ENCODE assay signal across 15 cellular contexts in the genomic region with DNA sequence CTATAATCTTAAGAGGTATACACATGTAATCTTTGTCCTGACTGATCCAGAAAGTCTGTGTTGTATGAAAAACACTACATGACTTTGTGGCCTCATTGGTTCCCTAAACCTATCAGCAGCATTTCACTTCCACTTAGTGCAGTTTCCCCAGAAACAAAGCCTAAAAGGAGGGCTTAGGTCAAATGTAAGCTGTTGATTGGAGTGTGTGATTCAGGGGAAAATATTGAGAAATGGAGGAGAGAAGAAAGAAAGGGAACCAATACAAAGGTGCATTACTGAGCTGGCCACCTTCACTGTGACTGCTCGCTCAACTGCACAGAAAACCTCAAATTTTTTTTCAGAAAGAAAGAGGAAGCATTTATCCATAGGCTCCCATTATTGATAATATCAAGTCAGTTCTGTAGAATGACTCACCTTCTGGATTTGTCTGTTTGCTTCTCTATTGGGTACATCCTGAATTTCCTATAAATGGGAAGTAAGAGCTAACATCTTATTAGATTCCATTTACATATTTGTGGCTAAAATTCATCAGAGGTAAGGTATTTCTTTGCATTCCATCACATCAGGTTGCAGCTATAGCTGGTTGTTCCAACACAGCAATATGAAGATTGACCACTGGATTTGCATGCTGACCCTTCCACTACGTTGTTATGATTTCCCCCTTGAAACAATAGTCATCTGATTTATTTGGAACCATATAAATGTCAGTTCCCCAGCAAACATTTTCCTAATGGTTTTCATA. TPM values are rescaled to one million over a fixed set of nuclear protein-coding genes. Genes with fewer than 3 reads are reported as not detected.
DNase-seq lines count a peak whose midpoint lies in the region; ATAC-seq and TF ChIP-seq lines count a peak whose summit lies in the region.
"Had no signal": no experiment of that assay in that cellular context is flagged by ENCODE, and none has a peak within 500 bp of the region (broad histone marks: within the 10 kb centered on the region; RNA-seq: fewer than 3 reads in every experiment).

No MANE protein-coding gene starts in this region.

- POLR2A ChIA-PET in HEK293T (lab: Yijun Ruan, JAX): no interaction called here

- TF ChIP-seq EP300 in Ishikawa (IDR thresholded peaks at IDR 0.05; ENCODE audit: borderline replicate concordance): no peak

- no peaks in the 10 kb centered on the region for H3K27me3 ChIP-seq in kidney epithelial cell (ENCODE audit: control insufficient read depth, insufficient read depth, low read length)

- H3K4me3 ChIP-seq in kidney epithelial cell (ENCODE audit: low read depth, low read length): no peak overlapping the region

- CTCF ChIA-PET in HEK293T (lab: Yijun Ruan, JAX): no interaction called here

- no peaks in the 10 kb centered on the region for H3K36me3 ChIP-seq in kidney epithelial cell (ENCODE audit: control insufficient read depth, insufficient read depth, low read length)

- ATAC-seq in SK-N-SH treated with all-trans-retinoic acid at 6 μM for 48 hours: peak; percentile 89
- ATAC-seq: activated naive CD4-positive, alpha-beta T cell treated with anti-CD3 and anti-CD28 coated beads, Interleukin-2, amount 50 U/mL, for 72 hours had no signal

- peak; percentile 9 for DNase-seq in GM13977 (ENCODE audit: low spot score)
- DNase-seq in kidney epithelial cell (ENCODE audit: low read depth): peak; percentile 25
- no peak for DNase-seq in DMS114 treated with DMSO at 0.1 percent for 48 hours (lab: John Stamatoyannopoulos, UW; ENCODE audit: unreplicated experiment)
- DNase-seq in NCI-H524 (lab: John Stamatoyannopoulos, UW): no peak
- no peak for DNase-seq in stimulated activated CD4-positive, alpha-beta T cell treated with anti-CD3 and anti-CD28 coated beads, Interleukin-12 subunit alpha, Interleukin-12 subunit beta, amount 100 ng/mL, for 4 hours
- DNase-seq in HEK293T (ENCODE audit: extremely low spot score): no peak
- DNase-seq: DND-41; NCI-H345; SHP77; stimulated activated CD4-positive, alpha-beta T cell treated with anti-CD3 and anti-CD28 coated beads, Interleukin-2, amount 100 ng/mL, for 24 hours; stimulated activated naive CD4-positive, alpha-beta T cell had no signal

- in situ Hi-C loops in GM13977 (cut with MboI; ENCODE audit: low pct_unique_long_range_greater_than_20kb, low sequenced_read_pairs, unreplicated experiment): no loop called here

- no peak for TF ChIP-seq CTCF in GM13977 (IDR thresholded peaks at IDR 0.05; ENCODE audit: extremely low read depth, insufficient read depth, missing control alignments)
- TF ChIP-seq CTCF in kidney epithelial cell (IDR thresholded peaks at IDR 0.05; ENCODE audit: insufficient read depth, low read length, poor library complexity, severe bottlenecking): no peak

- no peak for TF ChIP-seq RAD21 in Ishikawa (IDR thresholded peaks at IDR 0.05; ENCODE audit: low read depth)

TF ChIP-seq in Ishikawa, 13 proteins besides CTCF, POLR2A, EP300 and RAD21:
- peak; percentile 75 for TF ChIP-seq TEAD4 (IDR thresholded peaks at IDR 0.05)
- TF ChIP-seq, protein P1, sequence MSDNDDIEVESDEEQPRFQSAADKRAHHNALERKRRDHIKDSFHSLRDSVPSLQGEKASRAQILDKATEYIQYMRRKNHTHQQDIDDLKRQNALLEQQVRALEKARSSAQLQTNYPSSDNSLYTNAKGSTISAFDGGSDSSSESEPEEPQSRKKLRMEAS (IDR thresholded peaks at IDR 0.05): no peak

TF ChIP-seq in SK-N-SH treated with all-trans-retinoic acid at 6 μM for 48 hours, 23 proteins besides CTCF, POLR2A, EP300 and RAD21 (continues in another document):
- TF ChIP-seq, protein P2, sequence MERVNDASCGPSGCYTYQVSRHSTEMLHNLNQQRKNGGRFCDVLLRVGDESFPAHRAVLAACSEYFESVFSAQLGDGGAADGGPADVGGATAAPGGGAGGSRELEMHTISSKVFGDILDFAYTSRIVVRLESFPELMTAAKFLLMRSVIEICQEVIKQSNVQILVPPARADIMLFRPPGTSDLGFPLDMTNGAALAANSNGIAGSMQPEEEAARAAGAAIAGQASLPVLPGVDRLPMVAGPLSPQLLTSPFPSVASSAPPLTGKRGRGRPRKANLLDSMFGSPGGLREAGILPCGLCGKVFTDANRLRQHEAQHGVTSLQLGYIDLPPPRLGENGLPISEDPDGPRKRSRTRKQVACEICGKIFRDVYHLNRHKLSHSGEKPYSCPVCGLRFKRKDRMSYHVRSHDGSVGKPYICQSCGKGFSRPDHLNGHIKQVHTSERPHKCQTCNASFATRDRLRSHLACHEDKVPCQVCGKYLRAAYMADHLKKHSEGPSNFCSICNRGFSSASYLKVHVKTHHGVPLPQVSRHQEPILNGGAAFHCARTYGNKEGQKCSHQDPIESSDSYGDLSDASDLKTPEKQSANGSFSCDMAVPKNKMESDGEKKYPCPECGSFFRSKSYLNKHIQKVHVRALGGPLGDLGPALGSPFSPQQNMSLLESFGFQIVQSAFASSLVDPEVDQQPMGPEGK (CRISPR knock-in tag; IDR thresholded peaks at IDR 0.05; ENCODE audit: borderline replicate concordance): no peak
- TF ChIP-seq CSDC2 (CRISPR knock-in tag; IDR thresholded peaks at IDR 0.05) (no peak), GLIS3 (CRISPR knock-in tag; IDR thresholded peaks at IDR 0.05) (no peak)
- TF ChIP-seq, protein P3, sequence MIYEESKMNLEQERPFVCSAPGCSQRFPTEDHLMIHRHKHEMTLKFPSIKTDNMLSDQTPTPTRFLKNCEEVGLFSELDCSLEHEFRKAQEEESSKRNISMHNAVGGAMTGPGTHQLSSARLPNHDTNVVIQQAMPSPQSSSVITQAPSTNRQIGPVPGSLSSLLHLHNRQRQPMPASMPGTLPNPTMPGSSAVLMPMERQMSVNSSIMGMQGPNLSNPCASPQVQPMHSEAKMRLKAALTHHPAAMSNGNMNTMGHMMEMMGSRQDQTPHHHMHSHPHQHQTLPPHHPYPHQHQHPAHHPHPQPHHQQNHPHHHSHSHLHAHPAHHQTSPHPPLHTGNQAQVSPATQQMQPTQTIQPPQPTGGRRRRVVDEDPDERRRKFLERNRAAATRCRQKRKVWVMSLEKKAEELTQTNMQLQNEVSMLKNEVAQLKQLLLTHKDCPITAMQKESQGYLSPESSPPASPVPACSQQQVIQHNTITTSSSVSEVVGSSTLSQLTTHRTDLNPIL (CRISPR knock-in tag; IDR thresholded peaks at IDR 0.05; ENCODE audit: low read depth): no peak

TF ChIP-seq in HEK293T, 16 proteins besides CTCF, POLR2A, EP300 and RAD21:
- TF ChIP-seq SUZ12 (IDR thresholded peaks at IDR 0.05): no peak
- TF ChIP-seq FOXM1 (IDR thresholded peaks at IDR 0.05; ENCODE audit: borderline replicate concordance): no peak
- TF ChIP-seq BHLHE40 (IDR thresholded peaks at IDR 0.05; ENCODE audit: borderline replicate concordance): no peak
- no peak for TF ChIP-seq LEF1 (IDR thresholded peaks at IDR 0.05; ENCODE audit: borderline replicate concordance)
- TF ChIP-seq, protein P4, sequence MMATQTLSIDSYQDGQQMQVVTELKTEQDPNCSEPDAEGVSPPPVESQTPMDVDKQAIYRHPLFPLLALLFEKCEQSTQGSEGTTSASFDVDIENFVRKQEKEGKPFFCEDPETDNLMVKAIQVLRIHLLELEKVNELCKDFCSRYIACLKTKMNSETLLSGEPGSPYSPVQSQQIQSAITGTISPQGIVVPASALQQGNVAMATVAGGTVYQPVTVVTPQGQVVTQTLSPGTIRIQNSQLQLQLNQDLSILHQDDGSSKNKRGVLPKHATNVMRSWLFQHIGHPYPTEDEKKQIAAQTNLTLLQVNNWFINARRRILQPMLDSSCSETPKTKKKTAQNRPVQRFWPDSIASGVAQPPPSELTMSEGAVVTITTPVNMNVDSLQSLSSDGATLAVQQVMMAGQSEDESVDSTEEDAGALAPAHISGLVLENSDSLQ (IDR thresholded peaks at IDR 0.05): no peak
- TF ChIP-seq ARNT (IDR thresholded peaks at IDR 0.05): no peak
- TF ChIP-seq FOXK2 (IDR thresholded peaks at IDR 0.05): no peak
- TF ChIP-seq TARDBP (IDR thresholded peaks at IDR 0.05): no peak
- no peak for TF ChIP-seq CTBP1 (IDR thresholded peaks at IDR 0.05; ENCODE audit: borderline replicate concordance)
- TF ChIP-seq HDGF (IDR thresholded peaks at IDR 0.05; ENCODE audit: borderline replicate concordance): no peak
- no peak for TF ChIP-seq FOXA1 (IDR thresholded peaks at IDR 0.05)
- TF ChIP-seq NFRKB (IDR thresholded peaks at IDR 0.05): no peak
- no peak for TF ChIP-seq ELF4 (IDR thresholded peaks at IDR 0.05)
- no peak for TF ChIP-seq ZNF384 (IDR thresholded peaks at IDR 0.05)
- TF ChIP-seq SP1 (IDR thresholded peaks at IDR 0.05): no peak
- no peak for TF ChIP-seq L3MBTL2 (conservative IDR thresholded peaks at IDR 0.05)

RNA-seq across cellular contexts. Expression of a gene that starts 10.3 kb away (rescaled TPM):
- 0.33 TPM in 1 of 2 replicates, not detected in the other for total RNA-seq in kidney epithelial cell
- total RNA-seq: B cell had no signal

Comparison
In these comparisons a context has a peak if more than half of its experiments do, and no peak if none do; other contexts are left out.
1. DNase-seq: peak in GM13977 (single experiment) and kidney epithelial cell (single experiment); none in DMS114 treated with DMSO at 0.1 percent for 48 hours (single experiment), NCI-H524 (0 of 2), stimulated activated CD4-positive, alpha-beta T cell treated with anti-CD3 and anti-CD28 coated beads, Interleukin-12 subunit alpha, Interleukin-12 subunit beta, amount 100 ng/mL, for 4 hours (single experiment) and HEK293T (single experiment).